In genomic region chr15:90402230-90402629, GRCh38 we compare ENCODE assay signal across 8 cellular contexts. TPM values are rescaled to one million over a fixed set of nuclear protein-coding genes. Genes with fewer than 3 reads are reported as not detected.
DNase-seq lines count a peak whose midpoint lies in the region; ATAC-seq, FAIRE-seq and TF ChIP-seq lines count a peak whose summit lies in the region.

No MANE protein-coding gene starts in this region.

- no peak for FAIRE-seq in GM19239 (lab: Jason Lieb, UNC)

- H3K27me3 Mint-ChIP-seq in progenitor cell of endocrine pancreas = no peaks in the 10 kb centered on the region

- TF ChIP-seq CTCF in AG09319 (IDR thresholded peaks at IDR 0.05; ENCODE audit: low read depth, low read length) = no peak
- no peak for TF ChIP-seq CTCF in progenitor cell of endocrine pancreas (IDR thresholded peaks at IDR 0.05; ENCODE audit: unreplicated experiment)

- peak; percentile 59 for DNase-seq in AG09319 (ENCODE audit: extremely low read depth, low read depth)
- DNase-seq in HT1080 (ENCODE audit: low read depth) = peak; percentile 94
- peak; percentile 9 for DNase-seq in T1000 (lab: John Stamatoyannopoulos, UW)
- DNase-seq in fibroblast of peridontal ligament (ENCODE audit: extremely low read depth) = peak; percentile 95
- no peak for DNase-seq in progenitor cell of endocrine pancreas (ENCODE audit: low spot score, unreplicated experiment)
- DNase-seq in GM19239 (ENCODE audit: insufficient read length, low spot score) = no peak

- peaks cover 4% of the 10 kb centered on the region for H3K36me3 Mint-ChIP-seq in progenitor cell of endocrine pancreas (ENCODE audit: insufficient read depth)

- H3K9me3 Mint-ChIP-seq in progenitor cell of endocrine pancreas (ENCODE audit: low read depth) = no peaks in the 10 kb centered on the region

- H3K4me1 Mint-ChIP-seq in progenitor cell of endocrine pancreas (ENCODE audit: low read depth) = peaks cover 43% of the 10 kb centered on the region

- peak overlapping the region; percentile 97 for H3K27ac Mint-ChIP-seq in progenitor cell of endocrine pancreas

- H3K4me3 Mint-ChIP-seq in progenitor cell of endocrine pancreas (ENCODE audit: low read depth) = peak overlapping the region; percentile 25

- no peak for ATAC-seq in GM18502 (IDR thresholded peaks at IDR 0.05; ENCODE audit: poor library complexity, unreplicated experiment)
- no peak for ATAC-seq in HG03159 (IDR thresholded peaks at IDR 0.05; ENCODE audit: unreplicated experiment)

RNA-seq across cellular contexts. Expression of gene IQGAP1, which starts 14.2 kb away (rescaled TPM):
- total RNA-seq in HT1080 (2014; rRNA removed; shearing (Covaris generic)) = 145 and 148 TPM in 2 replicates
- polyA plus RNA-seq in HT1080 (2015; cell fraction: cytosol; rRNA removed) = 13.7 and 18.4 TPM in 2 replicates
- polyA plus RNA-seq in HT1080 (2015; cell fraction: nucleus; rRNA removed) = 651 and 738 TPM in 2 replicates
- total RNA-seq in progenitor cell of endocrine pancreas = 141 and 142 TPM in 2 replicates

RNA-seq across cellular contexts. Expression of gene ZNF774, which starts 50.1 kb away (rescaled TPM):
- 0.76 and 0.87 TPM in 2 replicates for total RNA-seq in HT1080 (2014; rRNA removed; shearing (Covaris generic))
- 1.1 and 1.3 TPM in 2 replicates for polyA plus RNA-seq in HT1080 (2015; cell fraction: cytosol; rRNA removed)
- 1.5 and 2.5 TPM in 2 replicates for polyA plus RNA-seq in HT1080 (2015; cell fraction: nucleus; rRNA removed)
- total RNA-seq in progenitor cell of endocrine pancreas = 9.5 and 13.8 TPM in 2 replicates

Comparison
In these comparisons a context has a peak if more than half of its experiments do, and no peak if none do; other contexts are left out.
1. DNase-seq: peak in AG09319 (single experiment), HT1080 (single experiment), T1000 (single experiment) and fibroblast of peridontal ligament (single experiment); none in progenitor cell of endocrine pancreas (single experiment) and GM19239 (single experiment).